ENCODE assay signal across 8 cellular contexts in genomic region chr7:139231513-139232376, GRCh38. TPM values are rescaled to one million over a fixed set of nuclear protein-coding genes. Genes with fewer than 3 reads are reported as not detected.
DNase-seq lines count a peak whose midpoint lies in the region; ATAC-seq, FAIRE-seq and TF ChIP-seq lines count a peak whose summit lies in the region.

No MANE protein-coding gene starts in this region.

- peak overlapping the region; percentile 99 for H3K4me3 Mint-ChIP-seq in activated naive CD8-positive, alpha-beta T cell treated with anti-CD3 and anti-CD28 coated beads, Interleukin-2, amount 50 U/mL, for 24 hours

- no peaks in the 10 kb centered on the region for H3K9me3 ChIP-seq in BE2C
- no peaks in the 10 kb centered on the region for H3K9me3 ChIP-seq in right cardiac atrium (ENCODE audit: control insufficient read depth, low read length)

- H3K36me3 Mint-ChIP-seq in activated naive CD8-positive, alpha-beta T cell treated with anti-CD3 and anti-CD28 coated beads, Interleukin-2, amount 50 U/mL, for 24 hours (ENCODE audit: low read depth), result peaks cover 3% of the 10 kb centered on the region

- DNase-seq in BE2C (peak; percentile 41), RPMI7951 (ENCODE audit: low read depth) (peak; percentile 39), right cardiac atrium (peak; percentile 22 to 74 (median 56)), D721Med (ENCODE audit: insufficient read length, low spot score) (no peak)
- peak; percentile 27 for DNase-seq in activated naive CD8-positive, alpha-beta T cell treated with anti-CD3 and anti-CD28 coated beads, Interleukin-2, amount 50 U/mL, for 24 hours

- H3K9ac ChIP-seq in rectal smooth muscle tissue (ENCODE audit: low read length), result peak overlapping the region; percentile 93

- ATAC-seq in GM18873 (IDR thresholded peaks at IDR 0.05; ENCODE audit: low FRiP score, unreplicated experiment), result peak; percentile 12
- ATAC-seq in HG03095 (IDR thresholded peaks at IDR 0.05; ENCODE audit: unreplicated experiment), result peak; percentile 27
- ATAC-seq in activated naive CD8-positive, alpha-beta T cell treated with anti-CD3 and anti-CD28 coated beads, Interleukin-2, amount 50 U/mL, for 24 hours, result peak; percentile 9
- ATAC-seq in right cardiac atrium, result peak; percentile 2 to 10

- TF ChIP-seq CTCF in BE2C (IDR thresholded peaks at IDR 0.05; ENCODE audit: low read depth, low read length) (no peak), D721Med (IDR thresholded peaks at IDR 0.05; ENCODE audit: insufficient read depth, missing control alignments) (no peak)

- H3K27ac ChIP-seq in right cardiac atrium (ENCODE audit: low read length) (peak overlapping the region; percentile 72), rectal smooth muscle tissue (ENCODE audit: low read depth, low read length) (peak overlapping the region; percentile 98)

- no peak for FAIRE-seq in D721Med (lab: Jason Lieb, UNC)

- H3K27me3 Mint-ChIP-seq in activated naive CD8-positive, alpha-beta T cell treated with anti-CD3 and anti-CD28 coated beads, Interleukin-2, amount 50 U/mL, for 24 hours, result peaks cover 5% of the 10 kb centered on the region

- no peaks in the 10 kb centered on the region for H3K9me3 Mint-ChIP-seq in activated naive CD8-positive, alpha-beta T cell treated with anti-CD3 and anti-CD28 coated beads, Interleukin-2, amount 50 U/mL, for 24 hours

- WGBS in right cardiac atrium, result under 1% methylated on average over 101 of the region's 101 CpGs

- no peaks in the 10 kb centered on the region for H3K4me1 ChIP-seq in BE2C
- H3K4me1 ChIP-seq in right cardiac atrium (ENCODE audit: control insufficient read depth, insufficient read depth, low read length), result no peaks in the 10 kb centered on the region
- peaks cover 4% of the 10 kb centered on the region for H3K4me1 ChIP-seq in rectal smooth muscle tissue (ENCODE audit: control insufficient read depth, insufficient read depth, low read length)

- H3K27ac Mint-ChIP-seq in activated naive CD8-positive, alpha-beta T cell treated with anti-CD3 and anti-CD28 coated beads, Interleukin-2, amount 50 U/mL, for 24 hours, result peak overlapping the region; percentile 62

- H3K36me3 ChIP-seq in BE2C, result peaks cover 3% of the 10 kb centered on the region
- H3K36me3 ChIP-seq in rectal smooth muscle tissue (ENCODE audit: control insufficient read depth, insufficient read depth, low read length), result no peaks in the 10 kb centered on the region

- H3K27me3 ChIP-seq in BE2C (peaks cover 4% of the 10 kb centered on the region; the same call in 1 of the 2 replicates), right cardiac atrium (ENCODE audit: control insufficient read depth, insufficient read depth) (no peaks in the 10 kb centered on the region), rectal smooth muscle tissue (ENCODE audit: control insufficient read depth, insufficient read depth, low read length) (no peaks in the 10 kb centered on the region)

- peaks cover 40% of the 10 kb centered on the region for H3K4me1 Mint-ChIP-seq in activated naive CD8-positive, alpha-beta T cell treated with anti-CD3 and anti-CD28 coated beads, Interleukin-2, amount 50 U/mL, for 24 hours

- H3K4me3 ChIP-seq in BE2C (ENCODE audit: low read depth, low read length) (peak overlapping the region; percentile 94), right cardiac atrium (ENCODE audit: low read length) (peak overlapping the region; percentile 77), rectal smooth muscle tissue (ENCODE audit: low read length) (peak overlapping the region; percentile 100)

- intact Hi-C loops in right cardiac atrium (cut with DNase I), result no loop called here

RNA-seq across cellular contexts. Expression of gene UBN2, which starts 0.7 kb away (rescaled TPM):
- 3.1 TPM for polyA plus RNA-seq in BE2C (2012; ENCODE audit: insufficient read depth, insufficient read length, low read depth)
- total RNA-seq in RPMI7951 (2014; rRNA removed; shearing (Covaris generic)), result 3.5 and 3.6 TPM in 2 replicates
- total RNA-seq in right cardiac atrium, result 10 to 100 TPM; 14.1 to 20.2 (median 16.0) TPM
- 3.1 TPM for polyA plus RNA-seq in right cardiac atrium
